In genomic region chr4:54332577-54332976, GRCh38 we compare ENCODE assay signal across 20 cellular contexts.
"Had no signal": no experiment of that assay in that cellular context is flagged by ENCODE, and none has a peak within 500 bp of the region (broad histone marks: within the 10 kb centered on the region; RNA-seq: fewer than 3 reads in every experiment).

No MANE protein-coding gene starts in this region.

- H3K27me3 ChIP-seq: adrenal gland, colonic mucosa, tibial nerve, uterus had no signal

- H3K36me3 Mint-ChIP-seq: activated naive CD4-positive, alpha-beta T cell treated with anti-CD3 and anti-CD28 coated beads, Interleukin-2, amount 50 U/mL, for 24 hours; mesothelial cell of epicardium; stimulated activated effector memory CD8-positive, alpha-beta T cell treated with anti-CD3 and anti-CD28 coated beads, Interleukin-12 subunit alpha, Interleukin-12 subunit beta, amount 100 ng/mL, for 72 hours; WTC11 had no signal

- H3K27ac ChIP-seq: adrenal gland, colonic mucosa, lower lobe of right lung, parathyroid adenoma, tibial nerve, uterus had no signal

- H3K9me3 ChIP-seq: adrenal gland, colonic mucosa, lower lobe of right lung, tibial nerve, uterus had no signal

- H3K4me1 ChIP-seq: adrenal gland, colonic mucosa, lower lobe of right lung, parathyroid adenoma, tibial nerve, uterus had no signal

- DNase-seq: activated CD4-positive, alpha-beta memory T cell treated with anti-CD3 and anti-CD28 coated beads, Interleukin-2, amount 10 ng/mL, durations not matched to agents 7 days and 5 days; activated CD4-positive, alpha-beta T cell treated with anti-CD3 and anti-CD28 coated beads for 4 hours; activated effector memory CD4-positive, alpha-beta T cell treated with anti-CD3 and anti-CD28 coated beads, Interleukin-2, amount 50 U/mL, for 16 hours; activated T-cell treated with anti-CD3 and anti-CD28 coated beads, Interleukin-2, amount 50 U/mL, for 4 hours; adrenal gland; central memory CD4-positive, alpha-beta T cell; colonic mucosa; effector CD4-positive, alpha-beta T cell; foreskin fibroblast; glutamatergic neuron; lower lobe of right lung; retina; T-helper 17 cell; uterus had no signal

- H3K4me3 ChIP-seq: adrenal gland, colonic mucosa, lower lobe of right lung, tibial nerve, uterus had no signal

- H3K9me3 Mint-ChIP-seq: activated CD4-positive, alpha-beta memory T cell treated with anti-CD3 and anti-CD28 coated beads, Interleukin-2, amount 10 ng/mL, durations not matched to agents 7 days and 5 days; activated naive CD4-positive, alpha-beta T cell treated with anti-CD3 and anti-CD28 coated beads, Interleukin-2, amount 50 U/mL, for 24 hours; activated T-cell treated with anti-CD3 and anti-CD28 coated beads, Interleukin-2, amount 50 U/mL, for 4 hours; mesothelial cell of epicardium; stimulated activated effector memory CD8-positive, alpha-beta T cell treated with anti-CD3 and anti-CD28 coated beads, Interleukin-12 subunit alpha, Interleukin-12 subunit beta, amount 100 ng/mL, for 72 hours had no signal

- H3K36me3 ChIP-seq: adrenal gland, colonic mucosa, lower lobe of right lung, tibial nerve, uterus had no signal

- H3K4me1 Mint-ChIP-seq: activated CD4-positive, alpha-beta memory T cell treated with anti-CD3 and anti-CD28 coated beads, Interleukin-2, amount 10 ng/mL, durations not matched to agents 7 days and 5 days; activated naive CD4-positive, alpha-beta T cell treated with anti-CD3 and anti-CD28 coated beads, Interleukin-2, amount 50 U/mL, for 24 hours; mesothelial cell of epicardium; stimulated activated effector memory CD8-positive, alpha-beta T cell treated with anti-CD3 and anti-CD28 coated beads, Interleukin-12 subunit alpha, Interleukin-12 subunit beta, amount 100 ng/mL, for 72 hours; T-helper 17 cell; WTC11 had no signal

- H3K4me3 Mint-ChIP-seq: activated CD4-positive, alpha-beta memory T cell treated with anti-CD3 and anti-CD28 coated beads, Interleukin-2, amount 10 ng/mL, durations not matched to agents 7 days and 5 days; activated naive CD4-positive, alpha-beta T cell treated with anti-CD3 and anti-CD28 coated beads, Interleukin-2, amount 50 U/mL, for 24 hours; activated T-cell treated with anti-CD3 and anti-CD28 coated beads, Interleukin-2, amount 50 U/mL, for 4 hours; mesothelial cell of epicardium; stimulated activated effector memory CD8-positive, alpha-beta T cell treated with anti-CD3 and anti-CD28 coated beads, Interleukin-12 subunit alpha, Interleukin-12 subunit beta, amount 100 ng/mL, for 72 hours; T-helper 17 cell; WTC11 had no signal

- H3K27ac Mint-ChIP-seq: activated CD4-positive, alpha-beta memory T cell treated with anti-CD3 and anti-CD28 coated beads, Interleukin-2, amount 10 ng/mL, durations not matched to agents 7 days and 5 days; activated naive CD4-positive, alpha-beta T cell treated with anti-CD3 and anti-CD28 coated beads, Interleukin-2, amount 50 U/mL, for 24 hours; mesothelial cell of epicardium; stimulated activated effector memory CD8-positive, alpha-beta T cell treated with anti-CD3 and anti-CD28 coated beads, Interleukin-12 subunit alpha, Interleukin-12 subunit beta, amount 100 ng/mL, for 72 hours; T-helper 17 cell; WTC11 had no signal
